In the genomic region with DNA sequence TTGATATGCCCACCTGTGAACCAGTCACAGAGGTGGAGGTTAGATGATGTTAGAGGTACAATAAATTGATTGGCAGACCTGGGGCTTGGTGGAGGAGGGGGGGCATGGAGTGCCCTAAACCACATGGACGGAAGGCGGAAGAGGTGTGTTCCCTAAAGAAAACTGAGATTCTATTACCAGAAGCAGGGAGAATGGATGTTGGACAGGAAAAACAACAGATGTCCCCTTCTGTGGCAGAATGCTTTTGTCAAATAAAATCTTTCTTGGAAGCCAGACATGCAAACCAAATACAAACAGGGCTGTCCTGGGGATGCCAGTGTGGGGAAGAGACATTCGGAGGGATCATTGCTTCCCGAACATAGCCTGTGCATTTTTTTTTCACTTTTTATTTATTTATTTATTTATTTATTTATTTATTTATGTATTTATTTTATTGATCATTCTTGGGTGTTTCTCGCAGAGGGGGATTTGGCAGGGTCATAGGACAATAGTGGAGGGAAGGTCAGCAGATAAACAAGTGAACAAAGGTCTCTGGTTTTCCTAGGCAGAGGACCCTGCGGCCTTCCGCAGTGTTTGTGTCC, we compare ENCODE assay signal across 1 cellular context.
TF ChIP-seq lines count a peak whose summit lies in the region.

No MANE protein-coding gene starts in this region.

TF ChIP-seq in HEK293, 187 proteins besides CTCF, POLR2A, EP300 and RAD21 (continued from another document):
- TF ChIP-seq, protein P1, sequence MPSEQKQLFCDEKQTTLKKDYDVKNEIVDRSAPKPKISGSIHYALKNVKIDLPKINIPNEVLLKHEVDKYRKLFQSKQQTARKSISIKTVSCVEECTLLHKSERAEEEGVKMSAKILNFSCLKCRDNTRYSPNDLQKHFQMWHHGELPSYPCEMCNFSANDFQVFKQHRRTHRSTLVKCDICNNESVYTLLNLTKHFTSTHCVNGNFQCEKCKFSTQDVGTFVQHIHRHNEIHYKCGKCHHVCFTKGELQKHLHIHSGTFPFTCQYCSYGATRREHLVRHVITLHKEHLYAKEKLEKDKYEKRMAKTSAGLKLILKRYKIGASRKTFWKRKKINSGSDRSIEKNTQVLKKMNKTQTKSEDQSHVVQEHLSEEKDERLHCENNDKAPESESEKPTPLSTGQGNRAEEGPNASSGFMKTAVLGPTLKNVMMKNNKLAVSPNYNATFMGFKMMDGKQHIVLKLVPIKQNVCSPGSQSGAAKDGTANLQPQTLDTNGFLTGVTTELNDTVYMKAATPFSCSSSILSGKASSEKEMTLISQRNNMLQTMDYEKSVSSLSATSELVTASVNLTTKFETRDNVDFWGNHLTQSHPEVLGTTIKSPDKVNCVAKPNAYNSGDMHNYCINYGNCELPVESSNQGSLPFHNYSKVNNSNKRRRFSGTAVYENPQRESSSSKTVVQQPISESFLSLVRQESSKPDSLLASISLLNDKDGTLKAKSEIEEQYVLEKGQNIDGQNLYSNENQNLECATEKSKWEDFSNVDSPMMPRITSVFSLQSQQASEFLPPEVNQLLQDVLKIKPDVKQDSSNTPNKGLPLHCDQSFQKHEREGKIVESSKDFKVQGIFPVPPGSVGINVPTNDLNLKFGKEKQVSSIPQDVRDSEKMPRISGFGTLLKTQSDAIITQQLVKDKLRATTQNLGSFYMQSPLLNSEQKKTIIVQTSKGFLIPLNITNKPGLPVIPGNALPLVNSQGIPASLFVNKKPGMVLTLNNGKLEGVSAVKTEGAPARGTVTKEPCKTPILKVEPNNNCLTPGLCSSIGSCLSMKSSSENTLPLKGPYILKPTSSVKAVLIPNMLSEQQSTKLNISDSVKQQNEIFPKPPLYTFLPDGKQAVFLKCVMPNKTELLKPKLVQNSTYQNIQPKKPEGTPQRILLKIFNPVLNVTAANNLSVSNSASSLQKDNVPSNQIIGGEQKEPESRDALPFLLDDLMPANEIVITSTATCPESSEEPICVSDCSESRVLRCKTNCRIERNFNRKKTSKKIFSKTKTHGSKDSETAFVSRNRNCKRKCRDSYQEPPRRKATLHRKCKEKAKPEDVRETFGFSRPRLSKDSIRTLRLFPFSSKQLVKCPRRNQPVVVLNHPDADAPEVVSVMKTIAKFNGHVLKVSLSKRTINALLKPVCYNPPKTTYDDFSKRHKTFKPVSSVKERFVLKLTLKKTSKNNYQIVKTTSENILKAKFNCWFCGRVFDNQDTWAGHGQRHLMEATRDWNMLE (tag by site-specific recombination; conservative IDR thresholded peaks at IDR 0.05; ENCODE audit: low read depth), result peak; percentile 68
- TF ChIP-seq ZNF623 (tag by site-specific recombination; IDR thresholded peaks at IDR 0.05), result peak; percentile 59
TF ChIP-seq in HEK293: peak in this region for 8; not testable (repeated sequence) for 179.
